ENCODE assay signal across 23 cellular contexts in the genomic region with DNA sequence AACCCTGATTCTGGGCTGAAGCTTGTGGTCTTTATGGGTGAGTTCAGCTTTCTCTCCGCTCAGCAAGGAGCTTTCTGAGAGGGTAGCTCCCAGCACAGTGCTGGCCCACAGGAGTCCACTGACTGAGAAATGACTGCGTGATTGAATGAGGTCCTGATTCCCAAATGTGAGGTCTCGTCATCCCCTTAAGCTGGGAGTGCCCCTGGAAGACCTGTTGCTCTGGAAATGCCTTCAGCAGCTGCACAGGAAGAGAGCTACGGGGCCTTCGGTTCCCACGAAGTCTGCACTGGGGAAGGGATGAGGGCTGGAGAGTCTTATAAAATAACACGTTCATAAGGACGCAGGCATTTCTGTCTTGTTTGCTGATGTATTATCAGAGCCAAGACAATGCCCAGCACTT. TPM values are rescaled to one million over a fixed set of nuclear protein-coding genes. Genes with fewer than 3 reads are reported as not detected.
DNase-seq lines count a peak whose midpoint lies in the region; ATAC-seq, FAIRE-seq and TF ChIP-seq lines count a peak whose summit lies in the region.
"Had no signal": no experiment of that assay in that cellular context is flagged by ENCODE, and none has a peak within 500 bp of the region (broad histone marks: within the 10 kb centered on the region; RNA-seq: fewer than 3 reads in every experiment).

No MANE protein-coding gene starts in this region.

- peaks cover 97% of the 10 kb centered on the region for H3K36me3 ChIP-seq in right atrium auricular region
- H3K36me3 ChIP-seq in H1 (ENCODE audit: control insufficient read depth in 2 of 4, insufficient read depth in 4 of 4, low read length in 3 of 4), result no peaks in the 10 kb centered on the region
- H3K36me3 ChIP-seq in kidney (ENCODE audit: control insufficient read depth in 1 of 2, insufficient read depth in 2 of 2, low read length in 2 of 2), result no peaks in the 10 kb centered on the region
- H3K36me3 ChIP-seq in aorta (ENCODE audit: control insufficient read depth in 1 of 2, insufficient read depth in 2 of 2, low read length in 1 of 2), result no peaks in the 10 kb centered on the region
- H3K36me3 ChIP-seq: Peyer's patch had no signal

- no peak overlapping the region for H4K91ac ChIP-seq in H1 (replicated peaks; ENCODE audit: insufficient read length, low read length)

- no peak for TF ChIP-seq CTCF in right atrium auricular region (IDR thresholded peaks at IDR 0.05)
- no peak for TF ChIP-seq CTCF in H1 (IDR thresholded peaks at IDR 0.05; ENCODE audit: control extremely low read depth in 1 of 3, insufficient read depth in 1 of 3, low read depth in 1 of 3, low read length in 3 of 3)
- no peak for TF ChIP-seq CTCF in kidney (IDR thresholded peaks at IDR 0.05; ENCODE audit: borderline replicate concordance, extremely low read depth, insufficient read depth)

- CTCF ChIA-PET in H1 (lab: Charles Lee; ENCODE audit: partially characterized antibody), result interaction anchor here (0.6 to 14.7 kb wide), 16 partner anchors 10 to 210 kb away, joined by 3 to 275 read pairs (median 28); partner anchors contain the start of genes PKP1 and TNNT2

- H3K4me3 ChIP-seq in right atrium auricular region (no peak overlapping the region), H1 (ENCODE audit: extremely low read depth in 1 of 4, insufficient read depth in 2 of 4, low read depth in 3 of 4, low read length in 4 of 4) (no peak overlapping the region), kidney (ENCODE audit: low read length in 2 of 2) (no peak overlapping the region), aorta (ENCODE audit: low read length in 2 of 2) (no peak overlapping the region)
- H3K4me3 ChIP-seq: Peyer's patch had no signal

- no peak overlapping the region for H4K8ac ChIP-seq in H1 (ENCODE audit: extremely low read depth, insufficient read depth, low read length)

- no peak for TF ChIP-seq EP300 in H1 (IDR thresholded peaks at IDR 0.05; ENCODE audit: borderline replicate concordance in 1 of 2, low read depth in 2 of 2, low read length in 2 of 2)

- no peak overlapping the region for H2AK5ac ChIP-seq in H1 (ENCODE audit: low read depth, low read length)

- no peak overlapping the region for H3K27ac ChIP-seq in right atrium auricular region
- no peak overlapping the region for H3K27ac ChIP-seq in H1 (ENCODE audit: low read depth, low read length)
- H3K27ac ChIP-seq in kidney (ENCODE audit: low read depth in 2 of 2, low read length in 2 of 2), result no peak overlapping the region
- H3K27ac ChIP-seq in aorta (ENCODE audit: low read depth in 1 of 2, low read length in 2 of 2), result no peak overlapping the region
- H3K27ac ChIP-seq: Peyer's patch had no signal

- H2BK20ac ChIP-seq in H1 (ENCODE audit: low read length), result peak overlapping the region; percentile 6; the same call in 1 of the 2 replicates

- 87% methylated on average over 8 of the region's 8 CpGs; no CpG with 5 or more reads in 1 of the 2 experiments for WGBS in H1 (ENCODE audit: extremely low coverage in 1 of 2, insufficient coverage in 1 of 2, insufficient read length in 1 of 2, insufficient replicate concordance in 2 of 2, low coverage in 1 of 2, low lambda C conversion rate in 2 of 2, missing lambda C conversion rate in 1 of 2), 2 experiments
- 85% methylated on average over 8 of the region's 8 CpGs for WGBS in aorta, 2 donors

- POLR2A ChIA-PET in H1 (lab: Charles Lee; ENCODE audit: partially characterized antibody), result interaction anchor here (1.4 to 7.7 kb wide), 2 partner anchors 10 to 37 kb away, joined by 6 to 49 read pairs; partner anchors contain the start of gene LAD1

- H3K4me2 ChIP-seq in H1 (ENCODE audit: insufficient read depth in 1 of 2, low read depth in 2 of 2, low read length in 2 of 2), result no peak overlapping the region

- FAIRE-seq in H1 (lab: Jason Lieb, UNC), result no peak
- no peak for FAIRE-seq in kidney (lab: Jason Lieb, UNC)
- FAIRE-seq: HTR-8/SVneo had no signal

- ATAC-seq in aorta (ENCODE audit: low FRiP score) (no peak), HG02970 (IDR thresholded peaks at IDR 0.05; ENCODE audit: low FRiP score, unreplicated experiment) (no peak)

- no peaks in the 10 kb centered on the region for H3K23me2 ChIP-seq in H1 (ENCODE audit: low read depth, low read length)

- intact Hi-C loops in cardiac septum (cut with DNase I), result no loop called here
- intact Hi-C loops in kidney (cut with DNase I), result loop anchor here (5.0 kb wide), 1 partner anchor 111 kb away; no protein-coding TSS in a partner anchor
- intact Hi-C loops in aorta (cut with DNase I), result loop anchor here in 1 of 2 donors (5.0 kb wide), 2 partner anchors 96 to 111 kb away; no protein-coding TSS in a partner anchor

- H4K5ac ChIP-seq in H1 (ENCODE audit: insufficient read length, low read depth, low read length), result no peak overlapping the region

- H2BK15ac ChIP-seq in H1 (ENCODE audit: low read length), result 0 out of 2 replicates have a peak overlapping the region, but pooled peaks have one; percentile 61

- H3K56ac ChIP-seq in H1 (replicated peaks; ENCODE audit: insufficient read length, low read depth, low read length), result no peak overlapping the region

- H3K4me1 ChIP-seq in right atrium auricular region (peaks cover 0 to 7% of the 10 kb centered on the region in 2 donors), H1 (replicated peaks in 1 of 4; ENCODE audit: control insufficient read depth in 3 of 4, insufficient read depth in 4 of 4, low read length in 3 of 4) (peaks cover 0 to 5% (median under 1%) of the 10 kb centered on the region in 4 experiments; a peak in 5 of 7 replicates), kidney (ENCODE audit: control insufficient read depth in 1 of 2, insufficient read depth in 1 of 2, low read depth in 1 of 2, low read length in 2 of 2) (no peaks in the 10 kb centered on the region), aorta (ENCODE audit: control insufficient read depth in 1 of 2, insufficient read depth in 2 of 2, low read length in 2 of 2) (no peaks in the 10 kb centered on the region)
- H3K4me1 ChIP-seq: Caco-2, Peyer's patch had no signal

- H2BK12ac ChIP-seq in H1 (ENCODE audit: low read depth, low read length), result 0 out of 2 replicates have a peak overlapping the region, but pooled peaks have one; percentile 50

- H3K9ac ChIP-seq in H1 (replicated peaks in 1 of 4; ENCODE audit: extremely low read depth in 1 of 4, low read depth in 3 of 4, low read length in 3 of 4) (no peak overlapping the region; a peak in 1 of 7 replicates), kidney (ENCODE audit: low read length in 2 of 2) (no peak overlapping the region)

- H3K27me3 ChIP-seq in right atrium auricular region, result no peaks in the 10 kb centered on the region
- no peaks in the 10 kb centered on the region for H3K27me3 ChIP-seq in H1 (replicated peaks in 1 of 4; ENCODE audit: control insufficient read depth in 3 of 4, extremely low read depth in 1 of 4, insufficient read depth in 3 of 4, low read length in 3 of 4)
- H3K27me3 ChIP-seq in aorta (ENCODE audit: control insufficient read depth in 1 of 2, insufficient read depth in 2 of 2, low read length in 1 of 2), result no peaks in the 10 kb centered on the region
- H3K27me3 ChIP-seq: Peyer's patch had no signal

- 0 out of 2 replicates have a peak overlapping the region, but pooled peaks have one; percentile 44 for H2BK5ac ChIP-seq in H1 (ENCODE audit: low read depth, low read length)

- H3K4ac ChIP-seq in H1 (replicated peaks; ENCODE audit: insufficient read length, low read depth, low read length), result no peak overlapping the region

- H2AFZ ChIP-seq in H1 (ENCODE audit: low read length), result no peak overlapping the region

- H3K14ac ChIP-seq in H1 (ENCODE audit: insufficient read length), result no peak overlapping the region

- no peak for TF ChIP-seq POLR2A in H1 (IDR thresholded peaks at IDR 0.05; ENCODE audit: control extremely low read depth in 1 of 2, low read depth in 2 of 2, low read length in 2 of 2)

- H3K79me2 ChIP-seq in H1 (ENCODE audit: control insufficient read depth in 1 of 2, insufficient read depth in 2 of 2, low read length in 2 of 2), result no peaks in the 10 kb centered on the region

- H3K18ac ChIP-seq in H1 (ENCODE audit: extremely low read depth, low read length), result no peak overlapping the region

- no peak overlapping the region for H2BK120ac ChIP-seq in H1 (replicated peaks; ENCODE audit: low read depth, low read length)

- no peaks in the 10 kb centered on the region for H3K79me1 ChIP-seq in H1 (ENCODE audit: low read depth, low read length)

- H4K20me1 ChIP-seq in H1 (replicated peaks in 1 of 2; ENCODE audit: control insufficient read depth in 1 of 2, insufficient read depth in 2 of 2, low read length in 2 of 2), result no peaks in the 10 kb centered on the region

- H3K9me3 ChIP-seq in right atrium auricular region (no peaks in the 10 kb centered on the region), H1 (ENCODE audit: insufficient read depth in 2 of 2, low read depth in 1 of 2, low read length in 1 of 2) (no peaks in the 10 kb centered on the region), kidney (ENCODE audit: control insufficient read depth in 1 of 2, low read length in 2 of 2) (no peaks in the 10 kb centered on the region), aorta (ENCODE audit: control insufficient read depth, low read length) (no peaks in the 10 kb centered on the region)
- H3K9me3 ChIP-seq: Caco-2, Peyer's patch had no signal

- H3K23ac ChIP-seq in H1 (ENCODE audit: insufficient read length), result no peak overlapping the region

- DNase-seq in cardiac septum (ENCODE audit: low spot score) (peak; percentile 65), right atrium auricular region (ENCODE audit: low spot score) (no peak), H1 (ENCODE audit: low read depth in 1 of 2, low spot score in 2 of 2) (no peak), kidney (peak; percentile 15), aorta (peak; percentile 5 to 12), amygdala (lab: John Stamatoyannopoulos, UW) (no peak), HuH-7.5 (ENCODE audit: low spot score) (no peak)
- DNase-seq: 8988T; Caco-2; CD4-positive, alpha-beta T cell; GF-D8; H9; NCI-H1092 treated with DMSO at 0.1 percent for 48 hours; NCI-H2081; NCI-H2171 treated with DMSO at 0.1 percent for 48 hours; NCI-H748 treated with DMSO at 0.1 percent for 48 hours; NK-92 treated with Interleukin-12 subunit alpha and Interleukin-12 subunit beta, amount 100 ng/mL, for 24 hours had no signal

- TF ChIP-seq RAD21 in H1 (IDR thresholded peaks at IDR 0.05 in 1 of 2, conservative IDR thresholded peaks at IDR 0.05 in 1 of 2; ENCODE audit: low read depth in 2 of 2, low read length in 2 of 2), result no peak

RNA-seq across cellular contexts. Expression of gene TNNT2, which starts 14.0 kb away (rescaled TPM):
- total RNA-seq in cardiac septum (8,017 TPM), right atrium auricular region (over 10,000 TPM in 1 of 2 donors, 1,000 to 10,000 TPM in 1; 4,112 to 12,321 TPM), kidney (2.1 TPM), aorta (under 1 TPM; 0.21 to 0.36 TPM)
- 21.0 and 22.6 TPM in 2 replicates for total RNA-seq in H1 (2021; fragmentation: NEBNext Ultra II Directional; extraction: Animal tissue kit (Norgen Biotek cat#: 25700))
- polyA plus RNA-seq in H1 (2011; rRNA removed) (3.1 and 5.3 TPM in 2 replicates), kidney (ENCODE audit: insufficient read depth, low read depth, low replicate concordance) (117 TPM), aorta (10 to 100 TPM in 1 of 2 donors, 1 to 10 TPM in 1; 1.0 to 24.0 TPM)
- polyA plus RNA-seq in H1 (2011; cell fraction: cytosol; rRNA removed), result 13.9 TPM
- polyA plus RNA-seq in H1 (2011; cell fraction: nucleus; rRNA removed), result 21.3 TPM
- 14.8 to 17.7 TPM (median 16.7 TPM) in 4 replicates for polyA plus RNA-seq in H1 (2012, experiment 1 of 2)
- 4.4 TPM for polyA plus RNA-seq in H1 (2012, experiment 2 of 2)
- 15.5 TPM for polyA plus RNA-seq in H1 (2013, experiment 1 of 2)
- 14.1 TPM for polyA plus RNA-seq in H1 (2013, experiment 2 of 2)
- 5.8 and 8.4 TPM in 2 replicates for polyA minus RNA-seq in H1 (2011; rRNA and poly(A)+ RNA removed)
- 7.2 TPM for polyA minus RNA-seq in H1 (2011; cell fraction: cytosol; rRNA and poly(A)+ RNA removed)
- 13.0 TPM for polyA minus RNA-seq in H1 (2011; cell fraction: nucleus; rRNA and poly(A)+ RNA removed)
- total RNA-seq: CD4-positive, alpha-beta T cell; Daoy; NCI-H460 had no signal

RNA-seq across cellular contexts. Expression of gene LAD1, which starts 35.7 kb away (rescaled TPM):
- 12.4 TPM for total RNA-seq in cardiac septum
- total RNA-seq in right atrium auricular region, result 1 to 10 TPM; 1.4 to 8.8 TPM
- 30.5 and 32.8 TPM in 2 replicates for total RNA-seq in H1 (2021; fragmentation: NEBNext Ultra II Directional; extraction: Animal tissue kit (Norgen Biotek cat#: 25700))
- polyA plus RNA-seq in H1 (2011; rRNA removed), result 9.3 and 12.4 TPM in 2 replicates
- 9.9 TPM for polyA plus RNA-seq in H1 (2011; cell fraction: cytosol; rRNA removed)
- polyA plus RNA-seq in H1 (2011; cell fraction: nucleus; rRNA removed), result 16.3 TPM
- 17.1 to 22.3 TPM (median 20.0 TPM) in 4 replicates for polyA plus RNA-seq in H1 (2012, experiment 1 of 2)
- 21.6 TPM for polyA plus RNA-seq in H1 (2012, experiment 2 of 2)
- polyA plus RNA-seq in H1 (2013, experiment 1 of 2), result 20.5 TPM
- 20.2 TPM for polyA plus RNA-seq in H1 (2013, experiment 2 of 2)
- 7.7 and 10.7 TPM in 2 replicates for polyA minus RNA-seq in H1 (2011; rRNA and poly(A)+ RNA removed)
- polyA minus RNA-seq in H1 (2011; cell fraction: cytosol; rRNA and poly(A)+ RNA removed), result 8.4 TPM
- 13.1 TPM for polyA minus RNA-seq in H1 (2011; cell fraction: nucleus; rRNA and poly(A)+ RNA removed)
- 72.6 TPM for total RNA-seq in kidney
- polyA plus RNA-seq in kidney (ENCODE audit: insufficient read depth, low read depth, low replicate concordance), result 70.7 TPM
- total RNA-seq in aorta, result under 1 TPM in 1 of 2 donors, not detected in 1; 0.71 TPM
- polyA plus RNA-seq in aorta, result 10 to 100 TPM in 1 of 2 donors, under 1 TPM in 1; 0.82 to 33.8 TPM
- total RNA-seq: CD4-positive, alpha-beta T cell; NCI-H460 had no signal

RNA-seq across cellular contexts. Expression of gene TNNI1, which starts 58.1 kb away (rescaled TPM):
- 35.5 TPM for total RNA-seq in cardiac septum
- 100 to 1,000 TPM in 1 of 2 donors, 10 to 100 TPM in 1; 17.5 to 177 TPM for total RNA-seq in right atrium auricular region
- total RNA-seq in H1 (2021; fragmentation: NEBNext Ultra II Directional; extraction: Animal tissue kit (Norgen Biotek cat#: 25700)), result 0.29 and 0.50 TPM in 2 replicates
- polyA plus RNA-seq in H1 (2011; rRNA removed), result 0.46 and 1.0 TPM in 2 replicates
- polyA plus RNA-seq in H1 (2011; cell fraction: cytosol; rRNA removed), result 1.5 TPM
- 0.81 TPM for polyA plus RNA-seq in H1 (2011; cell fraction: nucleus; rRNA removed)
- polyA plus RNA-seq in H1 (2012, experiment 1 of 2), result 0.54 to 1.4 TPM (median 1.1 TPM) in 4 replicates
- 0.97 TPM for polyA plus RNA-seq in H1 (2012, experiment 2 of 2)
- polyA plus RNA-seq in H1 (2013, experiment 1 of 2), result 0.18 TPM
- 0.20 TPM for polyA plus RNA-seq in H1 (2013, experiment 2 of 2)
- 0.28 and 0.34 TPM in 2 replicates for polyA minus RNA-seq in H1 (2011; rRNA and poly(A)+ RNA removed)
- not detected for polyA minus RNA-seq in H1 (2011; cell fraction: cytosol; rRNA and poly(A)+ RNA removed)
- polyA minus RNA-seq in H1 (2011; cell fraction: nucleus; rRNA and poly(A)+ RNA removed), result not detected
- total RNA-seq in kidney, result not detected
- polyA plus RNA-seq in kidney (ENCODE audit: insufficient read depth, low read depth, low replicate concordance), result 17.7 TPM
- total RNA-seq in aorta, result not detected
- under 1 TPM; 0.38 to 0.61 TPM for polyA plus RNA-seq in aorta
- total RNA-seq: Caco-2; CD4-positive, alpha-beta T cell; Daoy; H9; NCI-H460 had no signal
- polyA plus RNA-seq: AG04450 had no signal

Comparison
In these comparisons a context has a peak if more than half of its experiments do, and no peak if none do; other contexts are left out.
1. DNase-seq: peak in cardiac septum (single experiment), kidney (single experiment) and aorta (2 of 2); none in right atrium auricular region (single experiment), H1 (0 of 2), amygdala (0 of 56) and HuH-7.5 (single experiment).
2. RNA of gene TNNT2, which starts 14.0 kb away (total RNA-seq): 4,112 to 12,321 TPM in right atrium auricular region and 8,017 TPM in cardiac septum (single experiment); 21.0 to 22.6 TPM in H1, 2.1 TPM in kidney (single experiment) and 0.21 to 0.36 TPM in aorta; every median in the first group is over 100 times any median in the second.
3. RNA of gene TNNI1, which starts 58.1 kb away (total RNA-seq): 17.5 to 177 TPM in right atrium auricular region and 35.5 TPM in cardiac septum (single experiment); 0.29 to 0.50 TPM in H1, not detected in aorta and not detected in kidney (single experiment); every median in the first group is over 10 times any median in the second.